Comparison of ENCODE assay signal across 1 cellular context in genomic region chr12:51172515-51173431, GRCh38.
TF ChIP-seq lines count a peak whose summit lies in the region.

TSS of gene TFCP2 (minus strand) at chr12:51173135. CDS start at chr12:51172422, 713 bp downstream.

TF ChIP-seq in HEK293, 187 proteins besides CTCF, POLR2A, EP300 and RAD21 (continued from another document and continues in another):
- TF ChIP-seq ATF2 (tag by site-specific recombination; IDR thresholded peaks at IDR 0.05; ENCODE audit: low read depth) (peak; percentile 100), ZNF433 (tag by site-specific recombination; IDR thresholded peaks at IDR 0.05; ENCODE audit: low read depth) (no peak), MZF1 (tag by site-specific recombination; IDR thresholded peaks at IDR 0.05; ENCODE audit: borderline replicate concordance) (no peak), ZNF19 (tag by site-specific recombination; IDR thresholded peaks at IDR 0.05; ENCODE audit: low read depth) (no peak), ZNF169 (tag by site-specific recombination; IDR thresholded peaks at IDR 0.05) (no peak), ZNF155 (tag by site-specific recombination; IDR thresholded peaks at IDR 0.05) (no peak), GLI4 (tag by site-specific recombination; IDR thresholded peaks at IDR 0.05) (0 out of 2 replicates have a peak, but pooled peaks have one; percentile 58), ZNF26 (tag by site-specific recombination; IDR thresholded peaks at IDR 0.05) (no peak), BCL11A (tag by site-specific recombination; IDR thresholded peaks at IDR 0.05; ENCODE audit: low read depth) (peak; percentile 100), ZNF239 (tag by site-specific recombination; IDR thresholded peaks at IDR 0.05) (no peak), ZNF341 (tag by site-specific recombination; IDR thresholded peaks at IDR 0.05; ENCODE audit: low read depth) (peak; percentile 92), FEZF1 (tag by site-specific recombination; IDR thresholded peaks at IDR 0.05) (peak; percentile 18; the same call in 1 of the 2 replicates), ZNF292 (tag by site-specific recombination; IDR thresholded peaks at IDR 0.05; ENCODE audit: borderline replicate concordance, low read depth) (no peak), ZNF654 (tag by site-specific recombination; IDR thresholded peaks at IDR 0.05; ENCODE audit: low read depth) (no peak), SCRT1 (tag by site-specific recombination; IDR thresholded peaks at IDR 0.05; ENCODE audit: borderline replicate concordance) (no peak), ZNF48 (tag by site-specific recombination; IDR thresholded peaks at IDR 0.05) (no peak), TSHZ1 (tag by site-specific recombination; IDR thresholded peaks at IDR 0.05; ENCODE audit: borderline replicate concordance) (no peak; the same call in 1 of the 2 replicates), ZNF544 (tag by site-specific recombination; IDR thresholded peaks at IDR 0.05) (no peak), ZBTB11 (tag by site-specific recombination; conservative IDR thresholded peaks at IDR 0.05; ENCODE audit: low read depth) (peak; percentile 97), ZNF112 (tag by site-specific recombination; IDR thresholded peaks at IDR 0.05) (no peak), WT1 (tag by site-specific recombination; IDR thresholded peaks at IDR 0.05) (peak; percentile 55; the same call in 1 of the 2 replicates), ZBTB48 (tag by site-specific recombination; IDR thresholded peaks at IDR 0.05) (no peak), ZNF626 (tag by site-specific recombination; IDR thresholded peaks at IDR 0.05) (no peak), ZNF140 (tag by site-specific recombination; IDR thresholded peaks at IDR 0.05) (no peak), REST (tag by site-specific recombination; IDR thresholded peaks at IDR 0.05) (0 out of 2 replicates have a peak, but pooled peaks have one; percentile 26), ZNF549 (tag by site-specific recombination; IDR thresholded peaks at IDR 0.05) (no peak), INSM2 (tag by site-specific recombination; IDR thresholded peaks at IDR 0.05) (peak; percentile 62), ZNF16 (tag by site-specific recombination; IDR thresholded peaks at IDR 0.05; ENCODE audit: low read depth) (no peak), ZNF211 (tag by site-specific recombination; IDR thresholded peaks at IDR 0.05; ENCODE audit: low read depth) (no peak), ZNF501 (tag by site-specific recombination; IDR thresholded peaks at IDR 0.05) (peak; percentile 80; the same call in 1 of the 2 replicates), ZFP37 (tag by site-specific recombination; IDR thresholded peaks at IDR 0.05) (peak; percentile 60; the same call in 1 of the 2 replicates), ZBTB26 (tag by site-specific recombination; optimal IDR thresholded peaks at IDR 0.05) (peak; percentile 46), ZNF221 (tag by site-specific recombination; IDR thresholded peaks at IDR 0.05; ENCODE audit: borderline replicate concordance) (no peak), ZNF133 (tag by site-specific recombination; IDR thresholded peaks at IDR 0.05) (no peak), KLF7 (tag by site-specific recombination; IDR thresholded peaks at IDR 0.05; ENCODE audit: borderline replicate concordance) (peak; percentile 69; the same call in 1 of the 2 replicates), ZNF248 (tag by site-specific recombination; IDR thresholded peaks at IDR 0.05) (no peak), GLI2 (tag by site-specific recombination; IDR thresholded peaks at IDR 0.05; ENCODE audit: borderline replicate concordance, low read depth) (no peak), PRDM1 (tag by site-specific recombination; IDR thresholded peaks at IDR 0.05) (peak; percentile 87), ZFP41 (tag by site-specific recombination; IDR thresholded peaks at IDR 0.05; ENCODE audit: borderline replicate concordance) (no peak), AEBP2 (tag by site-specific recombination; IDR thresholded peaks at IDR 0.05; ENCODE audit: borderline replicate concordance) (no peak), ZNF791 (tag by site-specific recombination; IDR thresholded peaks at IDR 0.05) (no peak), ZSCAN30 (tag by site-specific recombination; IDR thresholded peaks at IDR 0.05) (peak; percentile 54; the same call in 1 of the 2 replicates), ZEB2 (tag by site-specific recombination; IDR thresholded peaks at IDR 0.05) (peak; percentile 82), ZNF114 (tag by site-specific recombination; IDR thresholded peaks at IDR 0.05) (no peak), SP7 (tag by site-specific recombination; IDR thresholded peaks at IDR 0.05) (peak; percentile 88)
